ENCODE assay signal across 8 cellular contexts in the genomic region with DNA sequence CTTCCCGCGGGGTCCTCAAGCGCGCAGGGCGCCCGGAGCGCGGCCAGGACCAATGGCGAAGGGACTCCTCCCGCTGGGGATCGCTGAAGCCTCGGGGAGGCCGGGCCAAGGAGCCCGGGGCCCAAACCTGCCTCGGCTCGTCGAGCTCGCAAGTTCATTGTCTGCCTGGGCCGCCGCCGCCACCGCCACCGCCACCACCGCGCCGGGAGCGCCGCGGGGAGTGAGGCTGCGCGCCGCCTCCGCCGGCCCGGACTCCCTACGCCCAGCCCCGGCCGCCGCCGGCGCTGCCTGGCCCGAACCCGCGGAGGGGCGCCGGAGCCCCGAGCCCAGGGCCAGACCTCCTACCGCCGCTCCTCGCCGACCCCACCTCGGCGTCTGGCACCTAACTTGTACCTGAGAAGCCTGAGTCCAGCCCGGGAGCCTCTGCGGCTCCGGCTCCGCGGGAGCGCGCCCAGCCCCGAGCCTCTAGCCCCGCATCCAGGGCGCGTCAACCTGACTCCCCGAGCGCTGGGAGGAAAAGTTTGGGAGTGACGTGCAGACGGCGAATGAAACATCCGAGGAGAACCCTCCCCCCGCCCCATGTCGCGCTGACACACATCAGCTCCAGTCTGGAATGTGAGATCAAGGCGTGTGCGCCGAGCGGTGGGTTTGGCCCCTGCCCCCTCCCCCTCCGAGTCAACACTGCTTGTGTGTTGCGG. TPM values are rescaled to one million over a fixed set of nuclear protein-coding genes. Genes with fewer than 3 reads are reported as not detected.
DNase-seq lines count a peak whose midpoint lies in the region; ATAC-seq and TF ChIP-seq lines count a peak whose summit lies in the region.

A gene with protein sequence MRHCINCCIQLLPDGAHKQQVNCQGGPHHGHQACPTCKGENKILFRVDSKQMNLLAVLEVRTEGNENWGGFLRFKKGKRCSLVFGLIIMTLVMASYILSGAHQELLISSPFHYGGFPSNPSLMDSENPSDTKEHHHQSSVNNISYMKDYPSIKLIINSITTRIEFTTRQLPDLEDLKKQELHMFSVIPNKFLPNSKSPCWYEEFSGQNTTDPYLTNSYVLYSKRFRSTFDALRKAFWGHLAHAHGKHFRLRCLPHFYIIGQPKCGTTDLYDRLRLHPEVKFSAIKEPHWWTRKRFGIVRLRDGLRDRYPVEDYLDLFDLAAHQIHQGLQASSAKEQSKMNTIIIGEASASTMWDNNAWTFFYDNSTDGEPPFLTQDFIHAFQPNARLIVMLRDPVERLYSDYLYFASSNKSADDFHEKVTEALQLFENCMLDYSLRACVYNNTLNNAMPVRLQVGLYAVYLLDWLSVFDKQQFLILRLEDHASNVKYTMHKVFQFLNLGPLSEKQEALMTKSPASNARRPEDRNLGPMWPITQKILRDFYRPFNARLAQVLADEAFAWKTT (minus strand): TSS at position 523 of the 698 bp plus-strand sequence. CDS start 47,386 bp downstream, outside the sequence.

- no peak within 1 kb of the TSS for H3K27ac Mint-ChIP-seq in activated naive CD4-positive, alpha-beta T cell treated with anti-CD3 and anti-CD28 coated beads, Interleukin-2, amount 50 U/mL, for 72 hours

- H3K36me3 Mint-ChIP-seq in activated naive CD4-positive, alpha-beta T cell treated with anti-CD3 and anti-CD28 coated beads, Interleukin-2, amount 50 U/mL, for 72 hours = peaks cover 0 to 6% of the 10 kb centered on the region in 2 donors

- TF ChIP-seq CTCF in heart left ventricle (IDR thresholded peaks at IDR 0.05) (peak in 1 of 12 donors; percentile 4), ovary (IDR thresholded peaks at IDR 0.05) (peak in 1 of 3 donors; percentile 9)

- no peaks in the 10 kb centered on the region for H3K9me3 Mint-ChIP-seq in activated naive CD4-positive, alpha-beta T cell treated with anti-CD3 and anti-CD28 coated beads, Interleukin-2, amount 50 U/mL, for 72 hours

- peak; percentile 28 for ATAC-seq in HG02798 (IDR thresholded peaks at IDR 0.05; ENCODE audit: poor library complexity, unreplicated experiment)
- ATAC-seq in activated naive CD4-positive, alpha-beta T cell treated with anti-CD3 and anti-CD28 coated beads, Interleukin-2, amount 50 U/mL, for 72 hours = peak; percentile 41 to 52
- peak in 3 of 4 donors; percentile 23 to 54 (median 46) for ATAC-seq in heart left ventricle
- ATAC-seq in HG03457 (IDR thresholded peaks at IDR 0.05; ENCODE audit: unreplicated experiment) = no peak

- WGBS in heart left ventricle, 4 donors = 0 to 1% (median 1%) methylated on average over 26 to 79 of the region's 79 CpGs
- WGBS in ovary, 3 donors = 0 to 1% (median 1%) methylated on average over 55 to 79 of the region's 79 CpGs

- peak within 1 kb of the TSS; percentile 59 to 95 (median 79) for H3K27ac ChIP-seq in heart left ventricle
- H3K27ac ChIP-seq in ovary = peak within 1 kb of the TSS; percentile 94

- peak in 1 of 2 donors; percentile 30 for DNase-seq in activated naive CD4-positive, alpha-beta T cell treated with anti-CD3 and anti-CD28 coated beads, Interleukin-2, amount 50 U/mL, for 72 hours (ENCODE audit: low spot score in 2 of 2)
- DNase-seq in heart left ventricle (peak; percentile 38 to 75 (median 50)), ovary (peak; percentile 67 to 76 (median 72)), MV-4-11 (lab: John Stamatoyannopoulos, UW) (no peak), SIG-M5 treated with dmso at 0.1 percent for 504 hours (lab: John Stamatoyannopoulos, UW; ENCODE audit: unreplicated experiment) (no peak)

- H3K36me3 ChIP-seq in heart left ventricle (no peaks in the 10 kb centered on the region), ovary (no peaks in the 10 kb centered on the region)

- H3K4me3 ChIP-seq in GM08714 (ENCODE audit: low read length) (peak within 1 kb of the TSS; percentile 47; the same call in 1 of the 2 replicates), heart left ventricle (peak within 1 kb of the TSS; percentile 29 to 83 (median 64)), ovary (peak within 1 kb of the TSS; percentile 59)

- H3K9me3 ChIP-seq in heart left ventricle (peaks cover 0 to 5% (median 0%) of the 10 kb centered on the region in 12 donors), ovary (no peaks in the 10 kb centered on the region)

- peaks cover 0 to 41% (median 22%) of the 10 kb centered on the region in 12 donors for H3K4me1 ChIP-seq in heart left ventricle
- H3K4me1 ChIP-seq in ovary (ENCODE audit: insufficient read depth) = peaks cover 14% of the 10 kb centered on the region

- TF ChIP-seq POLR2A in heart left ventricle (IDR thresholded peaks at IDR 0.05) (peak in 1 of 2 donors; percentile 17), ovary (IDR thresholded peaks at IDR 0.05) (no peak)

- intact Hi-C loops in heart left ventricle (cut with DNase I) = loop anchor here in 4 of 10 donors (2.0 to 10.0 kb wide), 5 partner anchors 60 to 154 kb away; no protein-coding TSS in a partner anchor
- intact Hi-C loops in ovary (cut with DNase I) = loop anchor here (2.0 to 10.0 kb wide), 5 partner anchors 61 to 98 kb away; no protein-coding TSS in a partner anchor

- H3K27me3 ChIP-seq in heart left ventricle (peaks cover 0 to 52% (median 8%) of the 10 kb centered on the region in 9 donors), ovary (no peaks in the 10 kb centered on the region)

- no peak for TF ChIP-seq EP300 in ovary (IDR thresholded peaks at IDR 0.05)

RNA-seq across cellular contexts. Expression of the gene that starts here (rescaled TPM):
- total RNA-seq in activated naive CD4-positive, alpha-beta T cell treated with anti-CD3 and anti-CD28 coated beads, Interleukin-2, amount 50 U/mL, for 72 hours = 1 to 10 TPM in 1 of 2 donors, under 1 TPM in 1; 0.80 to 7.8 TPM
- total RNA-seq in heart left ventricle (10 to 100 TPM in 2 of 9 donors, 1 to 10 TPM in 7; 3.4 to 27.1 (median 4.2) TPM), ovary (10 to 100 TPM; 45.8 to 93.0 (median 67.1) TPM)
- polyA plus RNA-seq in heart left ventricle (1 to 10 TPM in 1 of 2 donors, under 1 TPM in 1; 0.88 to 3.1 TPM), ovary (10 to 100 TPM; 35.9 to 37.2 TPM)

Comparison
In these comparisons a context has a peak if more than half of its experiments do, and no peak if none do; other contexts are left out.
1. RNA of the gene that starts here (polyA plus RNA-seq): 35.9 to 37.2 TPM in ovary; 0.88 to 3.1 TPM in heart left ventricle; every median in the first group is over 4 times any median in the second.
2. DNase-seq: peak in heart left ventricle (5 of 5) and ovary (5 of 5); none in MV-4-11 (single experiment) and SIG-M5 treated with dmso at 0.1 percent for 504 hours (single experiment).
3. Peak in every context shown above with its lines, with median percentiles within 50 percentile points of each other: H3K4me3 ChIP-seq.